ENCODE assay signal across 8 cellular contexts in genomic region chr12:124917135-124917840, GRCh38. TPM values are rescaled to one million over a fixed set of nuclear protein-coding genes. Genes with fewer than 3 reads are reported as not detected.
DNase-seq lines count a peak whose midpoint lies in the region; ATAC-seq, FAIRE-seq and TF ChIP-seq lines count a peak whose summit lies in the region.

No MANE protein-coding gene starts in this region.

- no peaks in the 10 kb centered on the region for H3K9me3 ChIP-seq in keratinocyte (ENCODE audit: control insufficient read depth, low read depth, low read length)

- peaks cover 55% of the 10 kb centered on the region for H3K4me1 ChIP-seq in keratinocyte (ENCODE audit: control insufficient read depth, extremely low read depth, insufficient read depth, low read length)

- peak overlapping the region; percentile 100 for H3K9ac ChIP-seq in keratinocyte (ENCODE audit: control insufficient read depth, extremely low read depth, insufficient read depth, low read length)

- H3K27me3 ChIP-seq in bronchial epithelial cell (ENCODE audit: control insufficient read depth, insufficient read depth, low read length), result no peaks in the 10 kb centered on the region
- H3K27me3 ChIP-seq in keratinocyte (ENCODE audit: control insufficient read depth, extremely low read depth, insufficient read depth, low read length), result no peaks in the 10 kb centered on the region

- peak overlapping the region; percentile 100 for H3K27ac ChIP-seq in keratinocyte (ENCODE audit: control insufficient read depth, insufficient read depth, low read length)

- H4K20me1 ChIP-seq in keratinocyte (ENCODE audit: control insufficient read depth, extremely low read depth, insufficient read depth, low read length), result peaks cover 15% of the 10 kb centered on the region

- H3K4me3 ChIP-seq in bronchial epithelial cell (ENCODE audit: low read depth, low read length), result peak overlapping the region; percentile 25
- peak overlapping the region; percentile 61 to 98 (median 98) for H3K4me3 ChIP-seq in keratinocyte (ENCODE audit: control insufficient read depth in 2 of 3, extremely low read depth in 1 of 3, insufficient read depth in 2 of 3, low read depth in 1 of 3, low read length in 3 of 3)

- no peak overlapping the region for H2AFZ ChIP-seq in keratinocyte (ENCODE audit: control insufficient read depth, low read length)

- H3K36me3 ChIP-seq in bronchial epithelial cell (ENCODE audit: control insufficient read depth, insufficient read depth, low read length) (peaks cover 14% of the 10 kb centered on the region), keratinocyte (ENCODE audit: control insufficient read depth in 2 of 2, extremely low read depth in 1 of 2, insufficient read depth in 2 of 2, low read length in 2 of 2) (peaks cover 2 to 13% of the 10 kb centered on the region in 2 experiments)

- TF ChIP-seq CTCF in bronchial epithelial cell (IDR thresholded peaks at IDR 0.05; ENCODE audit: insufficient read depth, low read length, severe bottlenecking) (no peak), keratinocyte (optimal IDR thresholded peaks at IDR 0.05 in 1 of 3, IDR thresholded peaks at IDR 0.05 in 1 of 3, conservative IDR thresholded peaks at IDR 0.05 in 1 of 3; ENCODE audit: extremely low read depth in 1 of 3, insufficient read depth in 2 of 3, low read length in 3 of 3) (no peak)

- peaks cover 32% of the 10 kb centered on the region for H3K79me2 ChIP-seq in keratinocyte (ENCODE audit: control insufficient read depth, insufficient read depth, low read length)

- DNase-seq in T-helper 1 cell (peak; percentile 89 to 98 (median 92)), bronchial epithelial cell (ENCODE audit: low read depth) (peak; percentile 99), keratinocyte (ENCODE audit: low read depth, low spot score) (no peak), NCI-H69 (lab: John Stamatoyannopoulos, UW) (no peak), OCI-M1 (lab: John Stamatoyannopoulos, UW) (no peak)
- DNase-seq in stimulated activated CD4-positive, alpha-beta T cell treated with anti-CD3 and anti-CD28 coated beads, Interleukin-1b, Interleukin-23, amount 100 ng/mL, for 1 hour (ENCODE audit: low read depth in 2 of 2), result peak; percentile 67 to 75

- dilution Hi-C loops in keratinocyte (cut with MboI; ENCODE audit: extremely low pct_ligation_motif_present, low sequenced_read_pairs), result no loop called here

- ATAC-seq in GM18520 (IDR thresholded peaks at IDR 0.05; ENCODE audit: unreplicated experiment) (peak; percentile 23), HG03045 (IDR thresholded peaks at IDR 0.05; ENCODE audit: unreplicated experiment) (peak; percentile 42)

- H3K9me1 ChIP-seq in keratinocyte (ENCODE audit: control insufficient read depth, extremely low read depth, insufficient read depth, low read length), result no peaks in the 10 kb centered on the region

- H3K4me2 ChIP-seq in keratinocyte (ENCODE audit: control insufficient read depth, extremely low read depth, insufficient read depth, low read depth, low read length), result peak overlapping the region; percentile 98

- no peak for FAIRE-seq in bronchial epithelial cell (lab: Jason Lieb, UNC)
- FAIRE-seq in keratinocyte (lab: Jason Lieb, UNC), result no peak

RNA-seq across cellular contexts. Expression of gene UBC, which starts 2.8 kb away (rescaled TPM):
- total RNA-seq in bronchial epithelial cell, result 2,139 and 3,632 TPM in 2 replicates
- polyA plus RNA-seq in keratinocyte, result 2,363 to 3,215 TPM (median 2,781 TPM) in 3 replicates
- polyA plus RNA-seq in keratinocyte (2011; ENCODE audit: low read depth), result 909 TPM
- 2,585 and 2,764 TPM in 2 replicates for polyA plus RNA-seq in keratinocyte (2011; cell fraction: cytosol; rRNA removed)
- polyA plus RNA-seq in keratinocyte (2011; cell fraction: nucleus; rRNA removed), result 2,878 and 3,470 TPM in 2 replicates
- polyA plus RNA-seq in keratinocyte (2012; ENCODE audit: low replicate concordance), result 1,598 and 2,691 TPM in 2 replicates
- 1,499 to 2,738 TPM (median 1,537 TPM) in 3 replicates for polyA minus RNA-seq in keratinocyte
- polyA minus RNA-seq in keratinocyte (2011; cell fraction: cytosol; rRNA and poly(A)+ RNA removed), result 715 TPM
- 471 and 865 TPM in 2 replicates for polyA minus RNA-seq in keratinocyte (2011; cell fraction: nucleus; rRNA and poly(A)+ RNA removed)

RNA-seq across cellular contexts. Expression of gene SCARB1, which starts 53.6 kb away (rescaled TPM):
- total RNA-seq in bronchial epithelial cell, result 6.6 and 7.4 TPM in 2 replicates
- 40.9 to 80.6 TPM (median 41.4 TPM) in 3 replicates for polyA plus RNA-seq in keratinocyte
- polyA plus RNA-seq in keratinocyte (2011; ENCODE audit: low read depth), result 5.5 TPM
- polyA plus RNA-seq in keratinocyte (2011; cell fraction: cytosol; rRNA removed), result 47.5 and 76.4 TPM in 2 replicates
- 160 and 185 TPM in 2 replicates for polyA plus RNA-seq in keratinocyte (2011; cell fraction: nucleus; rRNA removed)
- polyA plus RNA-seq in keratinocyte (2012; ENCODE audit: low replicate concordance), result 27.4 and 72.2 TPM in 2 replicates
- polyA minus RNA-seq in keratinocyte, result 74.8 to 159 TPM (median 78.2 TPM) in 3 replicates
- 76.9 TPM for polyA minus RNA-seq in keratinocyte (2011; cell fraction: cytosol; rRNA and poly(A)+ RNA removed)
- 131 and 159 TPM in 2 replicates for polyA minus RNA-seq in keratinocyte (2011; cell fraction: nucleus; rRNA and poly(A)+ RNA removed)

Comparison
In these comparisons a context has a peak if more than half of its experiments do, and no peak if none do; other contexts are left out.
1. DNase-seq: peak in T-helper 1 cell (5 of 5), bronchial epithelial cell (single experiment) and stimulated activated CD4-positive, alpha-beta T cell treated with anti-CD3 and anti-CD28 coated beads, Interleukin-1b, Interleukin-23, amount 100 ng/mL, for 1 hour (2 of 2); none in keratinocyte (single experiment), NCI-H69 (single experiment) and OCI-M1 (single experiment).